8 cellular contexts compared by ENCODE assay signal in the genomic region with DNA sequence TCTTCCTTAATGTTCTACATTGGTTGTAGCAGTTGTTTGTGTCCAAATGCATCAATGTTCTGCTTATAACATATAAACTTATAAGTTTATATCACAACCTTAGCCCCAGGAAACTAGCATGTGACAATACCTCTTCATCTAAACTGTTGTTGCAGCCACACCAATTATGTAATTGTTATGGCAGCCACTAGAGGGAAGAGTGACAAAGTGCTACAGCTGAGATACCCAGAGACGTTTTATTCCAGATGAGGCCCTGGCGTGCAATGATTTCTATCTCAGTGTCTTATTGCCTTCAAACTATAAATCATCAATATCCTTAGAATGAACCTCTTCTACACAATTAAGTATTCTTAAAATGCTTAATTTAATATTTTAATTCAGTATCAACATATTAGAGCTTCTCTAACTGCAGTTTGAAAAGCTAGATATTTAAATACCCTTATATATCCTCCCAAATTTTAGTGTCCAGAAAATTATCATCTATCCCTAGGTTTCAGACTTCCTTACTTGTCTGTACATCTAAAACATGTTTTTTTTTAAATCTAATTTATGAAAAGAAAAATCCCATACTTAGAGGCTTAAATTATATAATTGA.
DNase-seq lines count a peak whose midpoint lies in the region; ATAC-seq, FAIRE-seq and TF ChIP-seq lines count a peak whose summit lies in the region.

No MANE protein-coding gene starts in this region.

- no peaks in the 10 kb centered on the region for H3K36me3 Mint-ChIP-seq in CD8-positive, alpha-beta memory T cell

- DNase-seq in GM10248 (ENCODE audit: extremely low spot score) (peak; percentile 21), Kasumi-1 (lab: John Stamatoyannopoulos, UW) (peak; percentile 72 to 79), kidney (no peak), ovary (no peak), DMS79 (lab: John Stamatoyannopoulos, UW) (no peak)
- DNase-seq in CD8-positive, alpha-beta memory T cell: no peak

- H3K9me3 ChIP-seq in kidney (ENCODE audit: control insufficient read depth in 1 of 2, low read length in 2 of 2) (no peaks in the 10 kb centered on the region), ovary (no peaks in the 10 kb centered on the region)
- H3K9me3 ChIP-seq in CD8-positive, alpha-beta memory T cell (ENCODE audit: low read length): no peaks in the 10 kb centered on the region

- intact Hi-C loops in kidney (cut with DNase I) (no loop called here), ovary (cut with DNase I) (no loop called here)

- 16 to 23% (median 20%) methylated on average over 2 of the region's 2 CpGs for WGBS in ovary, 3 donors

- CTCF ChIA-PET in GM10248 (lab: Yijun Ruan, JAX): interaction anchor here (0.7 to 1.7 kb wide), 4 partner anchors 9 to 96 kb away, joined by 3 to 4 read pairs (median 3); no protein-coding TSS in a partner anchor
- CTCF ChIA-PET in CD8-positive, alpha-beta memory T cell (lab: Charles Lee): no interaction called here

- H3K27me3 ChIP-seq in CD8-positive, alpha-beta memory T cell (ENCODE audit: insufficient read depth, low read length, poor library complexity, severe bottlenecking): no peaks in the 10 kb centered on the region
- no peaks in the 10 kb centered on the region for H3K27me3 ChIP-seq in ovary

- H3K27me3 Mint-ChIP-seq in CD8-positive, alpha-beta memory T cell: no peaks in the 10 kb centered on the region

- H3K27ac Mint-ChIP-seq in CD8-positive, alpha-beta memory T cell: no peak overlapping the region

- no peak for TF ChIP-seq POLR2A in ovary (IDR thresholded peaks at IDR 0.05)

- H3K9ac ChIP-seq in kidney (ENCODE audit: low read length in 2 of 2): no peak overlapping the region

- peak; percentile 71 for ATAC-seq in GM21737 (IDR thresholded peaks at IDR 0.05; ENCODE audit: unreplicated experiment)

- no peaks in the 10 kb centered on the region for H3K36me3 ChIP-seq in kidney (ENCODE audit: control insufficient read depth in 1 of 2, insufficient read depth in 2 of 2, low read length in 2 of 2)
- no peaks in the 10 kb centered on the region for H3K36me3 ChIP-seq in CD8-positive, alpha-beta memory T cell (ENCODE audit: insufficient read depth, low read length)
- H3K36me3 ChIP-seq in ovary: no peaks in the 10 kb centered on the region

- no peak overlapping the region for H3K4me3 Mint-ChIP-seq in CD8-positive, alpha-beta memory T cell

- no peak for TF ChIP-seq EP300 in ovary (IDR thresholded peaks at IDR 0.05)

- H3K4me1 Mint-ChIP-seq in CD8-positive, alpha-beta memory T cell: no peaks in the 10 kb centered on the region

- H3K4me3 ChIP-seq in kidney (ENCODE audit: low read length in 2 of 2) (no peak overlapping the region), ovary (no peak overlapping the region)
- H3K4me3 ChIP-seq in CD8-positive, alpha-beta memory T cell (ENCODE audit: low read length): no peak overlapping the region

- TF ChIP-seq CTCF in GM10248 (IDR thresholded peaks at IDR 0.05; ENCODE audit: control extremely low read depth, extremely low read depth, low read depth, missing control alignments) (peak; percentile 64), kidney (IDR thresholded peaks at IDR 0.05; ENCODE audit: borderline replicate concordance, extremely low read depth, insufficient read depth) (peak; percentile 28), ovary (IDR thresholded peaks at IDR 0.05) (no peak)

- FAIRE-seq in TTC549 (lab: Jason Lieb, UNC): peak; percentile 9
- no peak for FAIRE-seq in kidney (lab: Jason Lieb, UNC)

- no peaks in the 10 kb centered on the region for H3K4me1 ChIP-seq in kidney (ENCODE audit: control insufficient read depth in 1 of 2, insufficient read depth in 1 of 2, low read depth in 1 of 2, low read length in 2 of 2)
- no peaks in the 10 kb centered on the region for H3K4me1 ChIP-seq in CD8-positive, alpha-beta memory T cell (ENCODE audit: insufficient read depth, low read length)
- no peaks in the 10 kb centered on the region for H3K4me1 ChIP-seq in ovary (ENCODE audit: insufficient read depth)

- peaks cover 0 to 14% (median 7%) of the 10 kb centered on the region in 5 donors for H3K9me3 Mint-ChIP-seq in CD8-positive, alpha-beta memory T cell

- H3K27ac ChIP-seq in kidney (ENCODE audit: low read depth in 2 of 2, low read length in 2 of 2) (no peak overlapping the region), ovary (no peak overlapping the region)
- H3K27ac ChIP-seq in CD8-positive, alpha-beta memory T cell (ENCODE audit: low read depth, low read length): no peak overlapping the region

- POLR2A ChIA-PET in GM10248 (lab: Yijun Ruan, JAX): no interaction called here
- POLR2A ChIA-PET in CD8-positive, alpha-beta memory T cell (lab: Charles Lee): no interaction called here

Comparison
In these comparisons a context has a peak if more than half of its experiments do, and no peak if none do; other contexts are left out.
1. DNase-seq: peak in GM10248 (single experiment) and Kasumi-1 (2 of 2); none in kidney (single experiment), CD8-positive, alpha-beta memory T cell (0 of 5), ovary (0 of 5) and DMS79 (single experiment).
2. CTCF ChIP-seq: peak in GM10248 (single experiment) and kidney (single experiment); none in ovary (0 of 3).